11 cellular contexts compared by ENCODE assay signal in the genomic region with DNA sequence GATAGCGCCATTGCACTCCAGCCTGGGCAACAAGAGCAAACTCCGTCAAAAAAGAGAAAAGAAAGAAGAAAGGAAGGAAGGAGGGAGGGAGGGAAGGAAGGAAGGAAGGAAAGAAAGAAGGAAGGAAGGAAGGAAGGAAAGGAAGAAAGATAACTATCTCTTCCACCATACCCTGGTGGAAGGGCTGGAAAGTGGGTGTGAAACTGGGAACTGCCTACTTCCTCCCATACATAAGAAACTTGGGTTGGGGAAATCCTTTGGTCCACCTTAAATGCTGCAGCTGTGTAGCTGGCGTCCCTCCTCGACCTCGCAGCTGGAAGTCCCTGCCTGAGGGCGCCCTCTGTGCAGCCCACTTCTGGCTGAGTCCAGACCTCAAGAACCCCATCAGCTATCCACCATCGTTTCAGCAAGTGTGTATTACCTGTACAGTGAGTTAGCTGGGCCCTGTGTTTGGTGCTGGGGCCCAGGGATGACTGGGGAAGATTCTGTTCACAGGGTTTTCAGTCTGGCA. TPM values are rescaled to one million over a fixed set of nuclear protein-coding genes. Genes with fewer than 3 reads are reported as not detected.
DNase-seq lines count a peak whose midpoint lies in the region; ATAC-seq, FAIRE-seq and TF ChIP-seq lines count a peak whose summit lies in the region.
"Had no signal": no experiment of that assay in that cellular context is flagged by ENCODE, and none has a peak within 500 bp of the region (broad histone marks: within the 10 kb centered on the region; RNA-seq: fewer than 3 reads in every experiment).

No MANE protein-coding gene starts in this region.

- peaks cover 48% of the 10 kb centered on the region for H3K4me1 ChIP-seq in OCI-LY1 (ENCODE audit: insufficient read depth, low read length, severe bottlenecking)

- H3K9me2 ChIP-seq in OCI-LY1 (ENCODE audit: low read depth, low read length), result no peaks in the 10 kb centered on the region

- H2AFZ ChIP-seq in OCI-LY1 (ENCODE audit: low read length), result no peak overlapping the region

- no peaks in the 10 kb centered on the region for H4K20me1 ChIP-seq in OCI-LY1 (ENCODE audit: insufficient read depth, low read length)

- H3K9ac ChIP-seq in OCI-LY1 (ENCODE audit: low read length), result no peak overlapping the region

- H3K27me3 ChIP-seq in OCI-LY1 (ENCODE audit: insufficient read depth, low read length), result no peaks in the 10 kb centered on the region
- H3K27me3 ChIP-seq: brain microvascular endothelial cell had no signal

- H3F3A ChIP-seq in OCI-LY1 (ENCODE audit: insufficient read depth, low read length), result no peaks in the 10 kb centered on the region

- TF ChIP-seq CTCF in OCI-LY1 (IDR thresholded peaks at IDR 0.05; ENCODE audit: low read length), result no peak

- ATAC-seq in GM21390 (IDR thresholded peaks at IDR 0.05; ENCODE audit: unreplicated experiment), result no peak
- ATAC-seq in GM18870 (IDR thresholded peaks at IDR 0.05; ENCODE audit: unreplicated experiment), result no peak

- DNase-seq in GM12891 (ENCODE audit: insufficient read length, low spot score) (no peak), fibroblast of peridontal ligament (ENCODE audit: extremely low read depth) (peak; percentile 20), pons (ENCODE audit: low spot score) (peak; percentile 73), NCI-H1105 treated with DMSO at 0.1 percent for 48 hours (lab: John Stamatoyannopoulos, UW) (no peak), OCI-M2 (lab: John Stamatoyannopoulos, UW; ENCODE audit: unreplicated experiment) (no peak)
- DNase-seq: brain microvascular endothelial cell had no signal

- H3K27ac ChIP-seq in OCI-LY1 (ENCODE audit: low read depth, low read length, poor library complexity, severe bottlenecking), result peak overlapping the region; percentile 43
- H3K27ac ChIP-seq: brain microvascular endothelial cell had no signal

- no peak for FAIRE-seq in GM12891 (lab: Jason Lieb, UNC)
- FAIRE-seq: HTR-8/SVneo, TTC549 had no signal

- no peaks in the 10 kb centered on the region for H3K79me2 ChIP-seq in OCI-LY1 (ENCODE audit: insufficient read depth, low read length)

- no peak overlapping the region for H3K4me2 ChIP-seq in OCI-LY1 (ENCODE audit: low read length)

- no peak overlapping the region for H3K4me3 ChIP-seq in OCI-LY1 (ENCODE audit: low read depth, low read length, poor library complexity, severe bottlenecking)

- TF ChIP-seq POLR2A in GM12891 (IDR thresholded peaks at IDR 0.05; ENCODE audit: low read depth, low read length), result no peak

- H3K36me3 ChIP-seq in OCI-LY1 (ENCODE audit: insufficient read depth, low read length), result no peaks in the 10 kb centered on the region
- H3K36me3 ChIP-seq: brain microvascular endothelial cell had no signal

- no peaks in the 10 kb centered on the region for H3K9me3 ChIP-seq in OCI-LY1 (ENCODE audit: low read length)

TF ChIP-seq in GM12891, 5 proteins besides CTCF, POLR2A, EP300 and RAD21:
- TF ChIP-seq SPI1 (IDR thresholded peaks at IDR 0.05; ENCODE audit: low read depth, low read length), result peak; percentile 57
- TF ChIP-seq POLR2AphosphoS5 (IDR thresholded peaks at IDR 0.05; ENCODE audit: low read depth, low read length), result no peak

RNA-seq across cellular contexts. Expression of gene FAM167B, which starts 4.6 kb away (rescaled TPM):
- 0.30 TPM for polyA plus RNA-seq in GM12891 (2012; ENCODE audit: low read depth, missing spikeins)

RNA-seq across cellular contexts. Expression of gene LCK, which starts 8.7 kb away (rescaled TPM):
- 103 TPM for polyA plus RNA-seq in GM12891 (2012; ENCODE audit: low read depth, missing spikeins)

RNA-seq across cellular contexts. Expression of gene EIF3I, which starts 20.2 kb away (rescaled TPM):
- polyA plus RNA-seq in GM12891 (2012; ENCODE audit: low read depth, missing spikeins), result 180 TPM

RNA-seq across cellular contexts. Expression of gene TMEM234, which starts 20.2 kb away (rescaled TPM):
- polyA plus RNA-seq in GM12891 (2012; ENCODE audit: low read depth, missing spikeins), result 10.9 TPM

RNA-seq across cellular contexts. Expression of gene DCDC2B, which starts 33.5 kb away (rescaled TPM):
- polyA plus RNA-seq in GM12891 (2012; ENCODE audit: low read depth, missing spikeins), result 0.05 TPM

Comparison
In these comparisons a context has a peak if more than half of its experiments do, and no peak if none do; other contexts are left out.
1. DNase-seq: peak in fibroblast of peridontal ligament (single experiment) and pons (single experiment); none in GM12891 (single experiment), NCI-H1105 treated with DMSO at 0.1 percent for 48 hours (single experiment) and OCI-M2 (single experiment).